Comparison of ENCODE assay signal across 8 cellular contexts in genomic region chr12:43758247-43758727, GRCh38. TPM values are rescaled to one million over a fixed set of nuclear protein-coding genes. Genes with fewer than 3 reads are reported as not detected.
DNase-seq lines count a peak whose midpoint lies in the region; ATAC-seq, FAIRE-seq and TF ChIP-seq lines count a peak whose summit lies in the region.

No MANE protein-coding gene starts in this region.

- no peak for TF ChIP-seq RAD21 in A549 (conservative IDR thresholded peaks at IDR 0.05 in 1 of 2, IDR thresholded peaks at IDR 0.05 in 1 of 2)

- H2AFZ ChIP-seq in fibroblast of lung (ENCODE audit: low read length): peak overlapping the region; percentile 97

- peak; percentile 67 to 68 for ATAC-seq in A549
- ATAC-seq in GM18502 (IDR thresholded peaks at IDR 0.05; ENCODE audit: poor library complexity, unreplicated experiment): peak; percentile 11
- peak in 1 of 2 donors; percentile 1 for ATAC-seq in natural killer cell treated with Interleukin-12 subunit alpha and Interleukin-12 subunit beta and Interleukin-15 and Interleukin-18, amount 100 ng/mL, for 72 hours

- H3K4me1 ChIP-seq in A549 (peaks cover 12% of the 10 kb centered on the region; the same call in 2 of the 3 replicates), fibroblast of lung (ENCODE audit: control insufficient read depth, extremely low read depth, insufficient read depth, low read length) (peaks cover 5% of the 10 kb centered on the region)

- H3K9me3 Mint-ChIP-seq in natural killer cell treated with Interleukin-12 subunit alpha and Interleukin-12 subunit beta and Interleukin-15 and Interleukin-18, amount 100 ng/mL, for 72 hours: no peaks in the 10 kb centered on the region

- under 1% methylated on average over 17 of the region's 18 CpGs for WGBS in A549 (ENCODE audit: missing lambda C conversion rate)

- POLR2A ChIA-PET in A549 (lab: Yijun Ruan, JAX): interaction anchor here (0.6 to 2.8 kb wide), 4 partner anchors 48 to 1478 kb away, joined by 3 to 18 read pairs (median 5); partner anchors contain the start of gene TWF1

- peak overlapping the region; percentile 49 for H3K9ac ChIP-seq in fibroblast of lung (ENCODE audit: insufficient read depth, low read length)

- CTCF ChIA-PET in A549 (lab: Yijun Ruan, JAX): interaction anchor here (1.0 to 2.0 kb wide), 7 partner anchors 11 to 124 kb away, joined by 3 to 15 read pairs (median 5); no protein-coding TSS in a partner anchor

- no peak for TF ChIP-seq POLR2A in A549 (IDR thresholded peaks at IDR 0.05; ENCODE audit: low read length)

- peak overlapping the region; percentile 81 to 92 for H3K27ac Mint-ChIP-seq in natural killer cell treated with Interleukin-12 subunit alpha and Interleukin-12 subunit beta and Interleukin-15 and Interleukin-18, amount 100 ng/mL, for 72 hours

- no peaks in the 10 kb centered on the region for H4K20me1 ChIP-seq in fibroblast of lung (ENCODE audit: control insufficient read depth, extremely low read depth, insufficient read depth, low read length)

- peak overlapping the region; percentile 90 for H3K4me3 Mint-ChIP-seq in natural killer cell treated with Interleukin-12 subunit alpha and Interleukin-12 subunit beta and Interleukin-15 and Interleukin-18, amount 100 ng/mL, for 72 hours

- H3K36me3 Mint-ChIP-seq in natural killer cell treated with Interleukin-12 subunit alpha and Interleukin-12 subunit beta and Interleukin-15 and Interleukin-18, amount 100 ng/mL, for 72 hours: peaks cover 23% of the 10 kb centered on the region

- peak overlapping the region; percentile 63 to 89 for H3K27ac ChIP-seq in A549
- H3K27ac ChIP-seq in HL-60 (replicated peaks): peak overlapping the region; percentile 88
- H3K27ac ChIP-seq in fibroblast of lung (ENCODE audit: insufficient read depth, low read length): peak overlapping the region; percentile 71

- no peaks in the 10 kb centered on the region for H3K27me3 ChIP-seq in HL-60 (ENCODE audit: insufficient read depth, poor library complexity, severe bottlenecking)
- no peaks in the 10 kb centered on the region for H3K27me3 ChIP-seq in fibroblast of lung (ENCODE audit: control insufficient read depth, insufficient read depth, low read length)

- H3K9me3 ChIP-seq in A549 (no peaks in the 10 kb centered on the region), fibroblast of lung (ENCODE audit: control insufficient read depth, insufficient read depth, low read depth, low read length) (no peaks in the 10 kb centered on the region)

- DNase-seq in A549 (ENCODE audit: low read depth in 1 of 2, low spot score in 1 of 2) (peak in 1 of 2 experiments; percentile 39), HL-60 (ENCODE audit: low read depth in 1 of 2, low spot score in 1 of 2) (no peak), fibroblast of lung (ENCODE audit: low read depth in 2 of 2) (peak in 1 of 2 donors; percentile 51), GDM1 (lab: John Stamatoyannopoulos, UW) (no peak), NCI-H128 (lab: John Stamatoyannopoulos, UW; ENCODE audit: unreplicated experiment) (no peak)
- DNase-seq in natural killer cell treated with Interleukin-12 subunit alpha and Interleukin-12 subunit beta and Interleukin-15 and Interleukin-18, amount 100 ng/mL, for 72 hours (ENCODE audit: low spot score): peak; percentile 58

- no peak for TF ChIP-seq CTCF in A549 (IDR thresholded peaks at IDR 0.05)
- TF ChIP-seq CTCF in HL-60 (IDR thresholded peaks at IDR 0.05; ENCODE audit: insufficient read depth, low read length): no peak
- TF ChIP-seq CTCF in WI38 (IDR thresholded peaks at IDR 0.05; ENCODE audit: low read depth, low read length): no peak
- TF ChIP-seq CTCF in fibroblast of lung (conservative IDR thresholded peaks at IDR 0.05 in 1 of 2, IDR thresholded peaks at IDR 0.05 in 1 of 2; ENCODE audit: low read depth in 1 of 2, low read length in 2 of 2): no peak

- no peaks in the 10 kb centered on the region for H3K27me3 Mint-ChIP-seq in natural killer cell treated with Interleukin-12 subunit alpha and Interleukin-12 subunit beta and Interleukin-15 and Interleukin-18, amount 100 ng/mL, for 72 hours

- H3K4me3 ChIP-seq in A549 (peak overlapping the region; percentile 61), HL-60 (replicated peaks; ENCODE audit: insufficient read depth, low read length) (peak overlapping the region; percentile 77), WI38 (ENCODE audit: low read depth, low read length) (peak overlapping the region; percentile 96), fibroblast of lung (replicated peaks in 1 of 4; ENCODE audit: control extremely low read depth in 1 of 4, insufficient read depth in 1 of 4, low read depth in 3 of 4, low read length in 4 of 4) (peak overlapping the region; percentile 46 to 94 (median 76))

- no peaks in the 10 kb centered on the region for H3K36me3 ChIP-seq in fibroblast of lung (ENCODE audit: control insufficient read depth, insufficient read depth, low read length)

- no peak for FAIRE-seq in A549 (lab: Jason Lieb, UNC)

- TF ChIP-seq EP300 in A549 (IDR thresholded peaks at IDR 0.05): no peak

- H3K4me2 ChIP-seq in A549: peak overlapping the region; percentile 70
- peak overlapping the region; percentile 90 for H3K4me2 ChIP-seq in fibroblast of lung (ENCODE audit: extremely low read depth, insufficient read depth, low read length)

- H3K79me2 ChIP-seq in fibroblast of lung (ENCODE audit: control insufficient read depth, insufficient read depth, low read length): peaks cover 17% of the 10 kb centered on the region

- H3K4me1 Mint-ChIP-seq in natural killer cell treated with Interleukin-12 subunit alpha and Interleukin-12 subunit beta and Interleukin-15 and Interleukin-18, amount 100 ng/mL, for 72 hours (ENCODE audit: low read depth in 2 of 2): peaks cover 36 to 52% of the 10 kb centered on the region in 2 donors

TF ChIP-seq in A549, 52 proteins besides CTCF, POLR2A, EP300 and RAD21 (continues in another document):
- TF ChIP-seq HDAC2 (IDR thresholded peaks at IDR 0.05) (no peak), BCL3 (IDR thresholded peaks at IDR 0.05) (0 out of 3 replicates have a peak, but pooled peaks have one; percentile 3), BHLHE40 (IDR thresholded peaks at IDR 0.05; ENCODE audit: low read depth, low read length) (no peak), ZFP36 (IDR thresholded peaks at IDR 0.05; ENCODE audit: borderline replicate concordance, partially characterized antibody) (no peak), NFE2L2 (conservative IDR thresholded peaks at IDR 0.05; ENCODE audit: low read length) (no peak), GATA3 (IDR thresholded peaks at IDR 0.05; ENCODE audit: borderline replicate concordance) (no peak), HOXB13 (CRISPR knock-in tag; IDR thresholded peaks at IDR 0.05; ENCODE audit: low read depth) (no peak), EHF (CRISPR knock-in tag; IDR thresholded peaks at IDR 0.05) (no peak), SMC3 (IDR thresholded peaks at IDR 0.05) (no peak), MAX (IDR thresholded peaks at IDR 0.05) (peak; percentile 42)

RNA-seq across cellular contexts. Expression of gene PUS7L, which starts 0.3 kb away (rescaled TPM):
- polyA plus RNA-seq in A549 (2011; rRNA removed): 12.1 and 16.6 TPM in 2 replicates
- polyA plus RNA-seq in A549 (2012; cell fraction: cytosol; rRNA removed): 1.4 and 1.6 TPM in 2 replicates
- 0.73 and 1.2 TPM in 2 replicates for polyA plus RNA-seq in A549 (2012; cell fraction: nucleus; rRNA removed)
- polyA plus RNA-seq in A549 (2017; fragmentation: RNase III; extraction: RNeasy Plus Mini Kit Qiagen cat#74134 plus additional on column Dnase treatment): 5.8 to 6.5 TPM (median 6.4 TPM) in 3 replicates
- 11.2 and 12.1 TPM in 2 replicates for polyA minus RNA-seq in A549 (2011; rRNA and poly(A)+ RNA removed)
- total RNA-seq in fibroblast of lung: 14.4 and 17.0 TPM in 2 replicates
- 10.9 and 11.2 TPM in 2 replicates for polyA plus RNA-seq in fibroblast of lung
- polyA plus RNA-seq in fibroblast of lung (2012): 5.0 and 6.6 TPM in 2 replicates
- polyA minus RNA-seq in fibroblast of lung (ENCODE audit: low replicate concordance): 1.5 and 7.4 TPM in 2 replicates
- 10 to 100 TPM; 22.2 to 32.7 TPM for total RNA-seq in natural killer cell treated with Interleukin-12 subunit alpha and Interleukin-12 subunit beta and Interleukin-15 and Interleukin-18, amount 100 ng/mL, for 72 hours

RNA-seq across cellular contexts. Expression of gene IRAK4, which starts 0.5 kb away (rescaled TPM):
- polyA plus RNA-seq in A549 (2011; rRNA removed) (15.7 and 18.4 TPM in 2 replicates), A549 (2017; fragmentation: RNase III; extraction: RNeasy Plus Mini Kit Qiagen cat#74134 plus additional on column Dnase treatment) (6.6 to 7.2 TPM (median 7.1 TPM) in 3 replicates), fibroblast of lung (19.4 and 19.7 TPM in 2 replicates)
- 2.7 and 2.8 TPM in 2 replicates for polyA plus RNA-seq in A549 (2012; cell fraction: cytosol; rRNA removed)
- 2.4 and 4.3 TPM in 2 replicates for polyA plus RNA-seq in A549 (2012; cell fraction: nucleus; rRNA removed)
- 5.2 and 7.2 TPM in 2 replicates for polyA minus RNA-seq in A549 (2011; rRNA and poly(A)+ RNA removed)
- total RNA-seq in fibroblast of lung: 20.0 and 27.6 TPM in 2 replicates
- polyA plus RNA-seq in fibroblast of lung (2012): 9.6 TPM in 2 replicates
- 1.5 and 4.6 TPM in 2 replicates for polyA minus RNA-seq in fibroblast of lung (ENCODE audit: low replicate concordance)
- total RNA-seq in natural killer cell treated with Interleukin-12 subunit alpha and Interleukin-12 subunit beta and Interleukin-15 and Interleukin-18, amount 100 ng/mL, for 72 hours: 10 to 100 TPM; 42.4 to 55.1 TPM

RNA-seq across cellular contexts. Expression of gene TWF1, which starts 47.8 kb away (rescaled TPM):
- polyA plus RNA-seq in A549 (2011; rRNA removed): 128 and 173 TPM in 2 replicates
- 31.1 and 35.2 TPM in 2 replicates for polyA plus RNA-seq in A549 (2012; cell fraction: cytosol; rRNA removed)
- polyA plus RNA-seq in A549 (2012; cell fraction: nucleus; rRNA removed): 10.9 and 17.0 TPM in 2 replicates
- 80.3 to 83.1 TPM (median 82.2 TPM) in 3 replicates for polyA plus RNA-seq in A549 (2017; fragmentation: RNase III; extraction: RNeasy Plus Mini Kit Qiagen cat#74134 plus additional on column Dnase treatment)
- polyA minus RNA-seq in A549 (2011; rRNA and poly(A)+ RNA removed): 34.5 and 40.9 TPM in 2 replicates
- total RNA-seq in fibroblast of lung: 140 and 167 TPM in 2 replicates
- polyA plus RNA-seq in fibroblast of lung: 117 TPM in 2 replicates
- 85.5 and 94.9 TPM in 2 replicates for polyA plus RNA-seq in fibroblast of lung (2012)
- 5.8 and 6.5 TPM in 2 replicates for polyA minus RNA-seq in fibroblast of lung (ENCODE audit: low replicate concordance)
- total RNA-seq in natural killer cell treated with Interleukin-12 subunit alpha and Interleukin-12 subunit beta and Interleukin-15 and Interleukin-18, amount 100 ng/mL, for 72 hours: 10 to 100 TPM; 33.0 to 35.2 TPM
